In genomic region chr4:138555584-138555983, GRCh38 we compare ENCODE assay signal across 8 cellular contexts.
DNase-seq lines count a peak whose midpoint lies in the region; ATAC-seq, FAIRE-seq and TF ChIP-seq lines count a peak whose summit lies in the region.

No MANE protein-coding gene starts in this region.

- H3K9me3 Mint-ChIP-seq in activated T-helper 2 cell treated with anti-CD3 and anti-CD28 coated beads, Interferon-gamma antibody, Interleukin-2, Interleukin-4, amounts not matched to agents 10 μg/mL and 5 μg/mL and 100 μg/mL, durations not matched to agents 14 hours and 24 hours and 36 hours, result peaks cover 3% of the 10 kb centered on the region
- H3K9me3 Mint-ChIP-seq in activated CD8-positive, alpha-beta T cell treated with anti-CD3 and anti-CD28 coated beads, Interleukin-2, amount 10 ng/mL, durations not matched to agents 7 days and 5 days (ENCODE audit: insufficient read depth), result peaks cover 8% of the 10 kb centered on the region

- H3K27me3 ChIP-seq in MM.1S (replicated peaks; ENCODE audit: insufficient read depth, low read length) (no peaks in the 10 kb centered on the region), endothelial cell of umbilical vein (ENCODE audit: control insufficient read depth in 2 of 2, insufficient read depth in 2 of 2, low read length in 2 of 2) (no peaks in the 10 kb centered on the region)

- H3K27ac Mint-ChIP-seq in activated T-helper 2 cell treated with anti-CD3 and anti-CD28 coated beads, Interferon-gamma antibody, Interleukin-2, Interleukin-4, amounts not matched to agents 10 μg/mL and 5 μg/mL and 100 μg/mL, durations not matched to agents 14 hours and 24 hours and 36 hours, result no peak overlapping the region
- H3K27ac Mint-ChIP-seq in activated CD8-positive, alpha-beta T cell treated with anti-CD3 and anti-CD28 coated beads, Interleukin-2, amount 10 ng/mL, durations not matched to agents 7 days and 5 days, result no peak overlapping the region

- H3K9ac ChIP-seq in MM.1S (ENCODE audit: low read length), result no peak overlapping the region
- no peak overlapping the region for H3K9ac ChIP-seq in endothelial cell of umbilical vein (replicated peaks; ENCODE audit: extremely low read depth, insufficient read depth, low read length)

- H3K9me3 ChIP-seq in MM.1S (replicated peaks; ENCODE audit: insufficient read depth, low read length) (no peaks in the 10 kb centered on the region), endothelial cell of umbilical vein (replicated peaks; ENCODE audit: control insufficient read depth, insufficient read depth, low read length) (no peaks in the 10 kb centered on the region)

- H3K4me3 ChIP-seq in MM.1S (ENCODE audit: low read length), result no peak overlapping the region
- no peak overlapping the region for H3K4me3 ChIP-seq in endothelial cell of umbilical vein (replicated peaks in 1 of 3; ENCODE audit: insufficient read depth in 1 of 3, low read depth in 1 of 3, low read length in 3 of 3)

- H3K4me3 Mint-ChIP-seq in activated T-helper 2 cell treated with anti-CD3 and anti-CD28 coated beads, Interferon-gamma antibody, Interleukin-2, Interleukin-4, amounts not matched to agents 10 μg/mL and 5 μg/mL and 100 μg/mL, durations not matched to agents 14 hours and 24 hours and 36 hours (ENCODE audit: low read depth), result no peak overlapping the region
- no peak overlapping the region for H3K4me3 Mint-ChIP-seq in activated CD8-positive, alpha-beta T cell treated with anti-CD3 and anti-CD28 coated beads, Interleukin-2, amount 10 ng/mL, durations not matched to agents 7 days and 5 days

- intact Hi-C loops in endothelial cell of umbilical vein (cut with micrococcal nuclease), result no loop called here
- intact Hi-C loops in activated T-helper 2 cell treated with anti-CD3 and anti-CD28 coated beads, Interferon-gamma antibody, Interleukin-2, Interleukin-4, amounts not matched to agents 10 μg/mL and 5 μg/mL and 100 μg/mL, durations not matched to agents 14 hours and 24 hours and 36 hours (cut with micrococcal nuclease), result no loop called here

- no peaks in the 10 kb centered on the region for H3K79me2 ChIP-seq in MM.1S (ENCODE audit: low read length)
- H3K79me2 ChIP-seq in endothelial cell of umbilical vein (ENCODE audit: control insufficient read depth, insufficient read depth, low read length), result no peaks in the 10 kb centered on the region

- no peak for TF ChIP-seq POLR2A in endothelial cell of umbilical vein (IDR thresholded peaks at IDR 0.05; ENCODE audit: low read depth, low read length)

- TF ChIP-seq CTCF in MM.1S (IDR thresholded peaks at IDR 0.05; ENCODE audit: low read length), result peak; percentile 19
- TF ChIP-seq CTCF in endothelial cell of umbilical vein (IDR thresholded peaks at IDR 0.05; ENCODE audit: extremely low read depth in 1 of 2, insufficient read depth in 1 of 2, low read depth in 1 of 2, low read length in 2 of 2), result peak; percentile 20 to 23

- H3K4me1 ChIP-seq in MM.1S (ENCODE audit: low read length), result no peaks in the 10 kb centered on the region
- H3K4me1 ChIP-seq in endothelial cell of umbilical vein (ENCODE audit: control insufficient read depth, extremely low read depth, insufficient read depth, low read length), result no peaks in the 10 kb centered on the region

- H3K4me2 ChIP-seq in MM.1S (ENCODE audit: low read depth, low read length) (no peak overlapping the region), endothelial cell of umbilical vein (ENCODE audit: insufficient read depth, low read length) (no peak overlapping the region)

- dilution Hi-C loops in endothelial cell of umbilical vein (cut with MboI; ENCODE audit: extremely low pct_ligation_motif_present, low sequenced_read_pairs), result no loop called here

- H3K36me3 ChIP-seq in MM.1S (replicated peaks; ENCODE audit: insufficient read depth, low read length), result no peaks in the 10 kb centered on the region
- H3K36me3 ChIP-seq in endothelial cell of umbilical vein (ENCODE audit: control insufficient read depth in 2 of 2, extremely low read depth in 1 of 2, insufficient read depth in 2 of 2, low read length in 2 of 2), result no peaks in the 10 kb centered on the region

- ATAC-seq in GM21737 (IDR thresholded peaks at IDR 0.05; ENCODE audit: unreplicated experiment), result peak; percentile 84
- no peak for ATAC-seq in GM21576 (IDR thresholded peaks at IDR 0.05; ENCODE audit: unreplicated experiment)
- no peak for ATAC-seq in HG02938 (IDR thresholded peaks at IDR 0.05; ENCODE audit: unreplicated experiment)
- ATAC-seq in activated CD8-positive, alpha-beta T cell treated with anti-CD3 and anti-CD28 coated beads, Interleukin-2, amount 10 ng/mL, durations not matched to agents 7 days and 5 days, result no peak

- CTCF ChIA-PET in endothelial cell of umbilical vein (lab: Charles Lee), result interaction anchor here (0.6 to 1.3 kb wide), 18 partner anchors 12 to 1430 kb away, joined by 3 to 7 read pairs (median 3); partner anchors contain the start of gene SLC7A11
- CTCF ChIA-PET in activated CD8-positive, alpha-beta T cell treated with anti-CD3 and anti-CD28 coated beads, Interleukin-2, amount 10 ng/mL, durations not matched to agents 7 days and 5 days (lab: Charles Lee), result interaction anchor here (0.7 kb wide), 1 partner anchor 126 kb away, joined by 3 read pairs; no protein-coding TSS in a partner anchor

- FAIRE-seq in endothelial cell of umbilical vein (lab: Jason Lieb, UNC), result peak; percentile 59

- POLR2A ChIA-PET in endothelial cell of umbilical vein (lab: Charles Lee), result no interaction called here
- POLR2A ChIA-PET in activated CD8-positive, alpha-beta T cell treated with anti-CD3 and anti-CD28 coated beads, Interleukin-2, amount 10 ng/mL, durations not matched to agents 7 days and 5 days (lab: Charles Lee), result no interaction called here

- no peaks in the 10 kb centered on the region for H3K4me1 Mint-ChIP-seq in activated T-helper 2 cell treated with anti-CD3 and anti-CD28 coated beads, Interferon-gamma antibody, Interleukin-2, Interleukin-4, amounts not matched to agents 10 μg/mL and 5 μg/mL and 100 μg/mL, durations not matched to agents 14 hours and 24 hours and 36 hours (ENCODE audit: low read depth)
- H3K4me1 Mint-ChIP-seq in activated CD8-positive, alpha-beta T cell treated with anti-CD3 and anti-CD28 coated beads, Interleukin-2, amount 10 ng/mL, durations not matched to agents 7 days and 5 days (ENCODE audit: low read depth), result no peaks in the 10 kb centered on the region

- DNase-seq in EL (peak; percentile 29), MM.1S (no peak), endothelial cell of umbilical vein (ENCODE audit: low read depth, low spot score) (no peak)
- DNase-seq in activated T-helper 2 cell treated with anti-CD3 and anti-CD28 coated beads, Interferon-gamma antibody, Interleukin-2, Interleukin-4, amounts not matched to agents 10 μg/mL and 5 μg/mL and 100 μg/mL, durations not matched to agents 14 hours and 24 hours and 36 hours (ENCODE audit: low spot score), result no peak
- no peak for DNase-seq in activated CD8-positive, alpha-beta T cell treated with anti-CD3 and anti-CD28 coated beads, Interleukin-2, amount 10 ng/mL, durations not matched to agents 7 days and 5 days

- no peaks in the 10 kb centered on the region for H3K9me1 ChIP-seq in endothelial cell of umbilical vein (replicated peaks; ENCODE audit: control insufficient read depth, extremely low read depth, insufficient read depth, low read length)

- no peaks in the 10 kb centered on the region for H3K27me3 Mint-ChIP-seq in activated T-helper 2 cell treated with anti-CD3 and anti-CD28 coated beads, Interferon-gamma antibody, Interleukin-2, Interleukin-4, amounts not matched to agents 10 μg/mL and 5 μg/mL and 100 μg/mL, durations not matched to agents 14 hours and 24 hours and 36 hours (ENCODE audit: low read depth)
- no peaks in the 10 kb centered on the region for H3K27me3 Mint-ChIP-seq in activated CD8-positive, alpha-beta T cell treated with anti-CD3 and anti-CD28 coated beads, Interleukin-2, amount 10 ng/mL, durations not matched to agents 7 days and 5 days (ENCODE audit: low read depth)

- H3K27ac ChIP-seq in MM.1S (ENCODE audit: low read length), result no peak overlapping the region
- no peak overlapping the region for H3K27ac ChIP-seq in endothelial cell of umbilical vein (ENCODE audit: insufficient read depth, low read depth, low read length)

- H3F3A ChIP-seq in MM.1S (ENCODE audit: insufficient read depth, low read length), result no peaks in the 10 kb centered on the region

- H2AFZ ChIP-seq in MM.1S (ENCODE audit: low read length), result no peak overlapping the region
- H2AFZ ChIP-seq in endothelial cell of umbilical vein (ENCODE audit: low read depth, low read length), result no peak overlapping the region

- BruUV-seq in endothelial cell of umbilical vein (replicated peaks; lab: Mats Ljungman, UMichigan), result no TSS peak

- no peaks in the 10 kb centered on the region for H3K9me2 ChIP-seq in MM.1S (replicated peaks; ENCODE audit: insufficient read depth, low read length)

- no peaks in the 10 kb centered on the region for H3K36me3 Mint-ChIP-seq in activated T-helper 2 cell treated with anti-CD3 and anti-CD28 coated beads, Interferon-gamma antibody, Interleukin-2, Interleukin-4, amounts not matched to agents 10 μg/mL and 5 μg/mL and 100 μg/mL, durations not matched to agents 14 hours and 24 hours and 36 hours (ENCODE audit: low read depth)
- no peaks in the 10 kb centered on the region for H3K36me3 Mint-ChIP-seq in activated CD8-positive, alpha-beta T cell treated with anti-CD3 and anti-CD28 coated beads, Interleukin-2, amount 10 ng/mL, durations not matched to agents 7 days and 5 days (ENCODE audit: low read depth)

- H4K20me1 ChIP-seq in MM.1S (ENCODE audit: insufficient read depth, low read length) (no peaks in the 10 kb centered on the region), endothelial cell of umbilical vein (replicated peaks; ENCODE audit: control insufficient read depth, extremely low read depth, insufficient read depth, low read length) (no peaks in the 10 kb centered on the region)

TF ChIP-seq in endothelial cell of umbilical vein, 7 proteins besides CTCF, POLR2A, EP300 and RAD21:
- no peak for TF ChIP-seq POLR2AphosphoS5 (IDR thresholded peaks at IDR 0.05; ENCODE audit: insufficient read depth, low read depth, low read length)
- TF ChIP-seq MYC (IDR thresholded peaks at IDR 0.05; ENCODE audit: low read depth, low read length), result no peak
- TF ChIP-seq EZH2 (IDR thresholded peaks at IDR 0.05; ENCODE audit: borderline replicate concordance, low read depth, low read length, severe bottlenecking), result no peak
- no peak for TF ChIP-seq MAX (IDR thresholded peaks at IDR 0.05; ENCODE audit: insufficient read depth, insufficient read length)
- TF ChIP-seq GATA2 (IDR thresholded peaks at IDR 0.05; ENCODE audit: insufficient read depth, insufficient read length, low read depth, low read length), result no peak
- no peak for TF ChIP-seq FOS (IDR thresholded peaks at IDR 0.05; ENCODE audit: borderline replicate concordance, insufficient read depth, low read length)
- no peak for TF ChIP-seq JUN (IDR thresholded peaks at IDR 0.05; ENCODE audit: borderline replicate concordance, insufficient read depth, insufficient read length, low read depth)
